17 cellular contexts compared by ENCODE assay signal in the genomic region with DNA sequence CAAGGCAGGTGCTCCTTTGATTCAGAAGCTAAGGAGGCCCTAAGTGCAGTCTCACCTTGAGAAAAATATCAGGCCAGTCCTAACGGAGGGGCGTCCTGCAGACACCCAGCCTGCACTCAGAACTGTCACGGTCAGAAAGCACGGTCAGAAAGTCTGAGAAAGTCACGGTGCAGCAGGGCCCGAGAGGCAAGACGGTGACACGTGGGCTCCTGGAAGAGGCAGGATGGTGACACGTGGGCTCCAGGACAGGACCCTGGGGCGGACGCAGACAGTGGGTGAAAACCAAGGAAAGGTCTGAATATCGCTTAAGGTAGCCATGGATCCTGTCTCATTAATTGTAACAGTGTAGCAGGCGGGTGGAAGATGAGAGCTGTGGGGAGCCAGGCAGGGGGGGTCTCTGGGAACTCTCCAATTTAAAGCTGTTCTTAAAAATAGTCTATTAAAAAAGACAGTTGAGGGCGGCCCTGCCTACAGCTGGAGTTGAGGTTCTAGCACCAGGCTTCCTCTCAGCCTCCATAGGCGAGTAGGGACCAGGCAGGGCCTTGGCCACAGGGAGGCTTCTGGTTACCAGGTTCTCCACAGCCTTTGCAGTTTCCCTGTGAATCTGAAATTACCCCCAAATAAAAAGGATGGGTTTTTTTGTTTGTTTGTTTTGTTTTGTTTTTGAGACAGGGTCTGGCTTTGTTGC.
DNase-seq lines count a peak whose midpoint lies in the region; FAIRE-seq and TF ChIP-seq lines count a peak whose summit lies in the region.
"Had no signal": no experiment of that assay in that cellular context is flagged by ENCODE, and none has a peak within 500 bp of the region (broad histone marks: within the 10 kb centered on the region; RNA-seq: fewer than 3 reads in every experiment).

No MANE protein-coding gene starts in this region.

- H3K56ac ChIP-seq in H9 (ENCODE audit: insufficient read length, low read depth, low read length) (no peak overlapping the region), H1 (replicated peaks; ENCODE audit: insufficient read length, low read depth, low read length) (no peak overlapping the region)

- no peak for TF ChIP-seq RAD21 in H1 (IDR thresholded peaks at IDR 0.05 in 1 of 2, conservative IDR thresholded peaks at IDR 0.05 in 1 of 2; ENCODE audit: low read depth in 2 of 2, low read length in 2 of 2)

- H2AK5ac ChIP-seq in H9 (ENCODE audit: insufficient read length, low read length) (no peak overlapping the region), H1 (ENCODE audit: low read depth, low read length) (no peak overlapping the region), neuronal stem cell (ENCODE audit: low read depth, low read length) (peak overlapping the region; percentile 60)

- peaks cover 3% of the 10 kb centered on the region for H3K23me2 ChIP-seq in H9 (ENCODE audit: insufficient read length, low read depth, low read length, poor library complexity, severe bottlenecking)
- peaks cover 2% of the 10 kb centered on the region; the same call in 1 of the 2 replicates for H3K23me2 ChIP-seq in H1 (ENCODE audit: low read depth, low read length)

- H3K9me3 Mint-ChIP-seq in H9 = no peaks in the 10 kb centered on the region

- H2BK12ac ChIP-seq in H9 (ENCODE audit: insufficient read length, low read depth, low read length) (no peak overlapping the region), H1 (ENCODE audit: low read depth, low read length) (no peak overlapping the region), neuronal stem cell (ENCODE audit: low read length) (peak overlapping the region; percentile 50)

- H3K36me3 ChIP-seq in BLaER1 (peaks cover 15% of the 10 kb centered on the region; the same call in 1 of the 2 replicates), H1 (ENCODE audit: control insufficient read depth in 2 of 4, insufficient read depth in 4 of 4, low read length in 3 of 4) (no peaks in the 10 kb centered on the region), neuronal stem cell (replicated peaks in 1 of 2; ENCODE audit: control insufficient read depth in 2 of 2, insufficient read depth in 2 of 2, low read length in 2 of 2) (no peaks in the 10 kb centered on the region)

- H3K18ac ChIP-seq in H9 (ENCODE audit: insufficient read length, low read depth, low read length) = no peak overlapping the region
- no peak overlapping the region for H3K18ac ChIP-seq in H1 (ENCODE audit: extremely low read depth, low read length)
- peak overlapping the region; percentile 61 for H3K18ac ChIP-seq in neuronal stem cell (ENCODE audit: low read length)

- H3K36me3 Mint-ChIP-seq in H9 (ENCODE audit: insufficient read depth in 1 of 3, low read depth in 3 of 3) = no peaks in the 10 kb centered on the region

- no peaks in the 10 kb centered on the region for H3K9me3 ChIP-seq in BLaER1
- H3K9me3 ChIP-seq in H9 (ENCODE audit: control insufficient read depth, low read depth, low read length) = no peaks in the 10 kb centered on the region
- no peaks in the 10 kb centered on the region for H3K9me3 ChIP-seq in H1 (ENCODE audit: insufficient read depth in 2 of 2, low read depth in 1 of 2, low read length in 1 of 2)
- H3K9me3 ChIP-seq in neuronal stem cell (replicated peaks in 1 of 2; ENCODE audit: control insufficient read depth in 2 of 2, insufficient read depth in 1 of 2, low read depth in 1 of 2, low read length in 2 of 2) = peaks cover 0 to 1% of the 10 kb centered on the region in 2 donors

- no peak overlapping the region for H3K4me3 Mint-ChIP-seq in H9

- no peak overlapping the region for H2BK20ac ChIP-seq in H9 (ENCODE audit: low read depth, low read length, poor library complexity, severe bottlenecking)
- H2BK20ac ChIP-seq in H1 (ENCODE audit: low read length) = no peak overlapping the region

- H3K4me2 ChIP-seq in BLaER1 = peak overlapping the region; percentile 76
- H3K4me2 ChIP-seq in H9 (ENCODE audit: insufficient read depth, insufficient read length, low read length) = no peak overlapping the region
- H3K4me2 ChIP-seq in H1 (ENCODE audit: insufficient read depth in 1 of 2, low read depth in 2 of 2, low read length in 2 of 2) = no peak overlapping the region
- H3K4me2 ChIP-seq in neuronal stem cell (ENCODE audit: insufficient read depth, low read length, poor library complexity, severe bottlenecking) = no peak overlapping the region

- no CpG with 5 or more reads among the region's 15 CpGs for WGBS in H9 (ENCODE audit: extremely low coverage, insufficient read length, low lambda C conversion rate)
- WGBS in H1 (ENCODE audit: extremely low coverage in 1 of 2, insufficient coverage in 1 of 2, insufficient read length in 1 of 2, insufficient replicate concordance in 2 of 2, low coverage in 1 of 2, low lambda C conversion rate in 2 of 2, missing lambda C conversion rate in 1 of 2), 2 experiments = 91% methylated on average over 15 of the region's 15 CpGs; no CpG with 5 or more reads in 1 of the 2 experiments
- WGBS in neuronal stem cell (ENCODE audit: extremely low coverage in 2 of 2, insufficient read length in 2 of 2, insufficient replicate concordance in 1 of 2), 2 donors = no CpG with 5 or more reads among the region's 15 CpGs

- H2BK120ac ChIP-seq in H9 (ENCODE audit: low read depth, low read length, poor library complexity, severe bottlenecking) (no peak overlapping the region), H1 (replicated peaks; ENCODE audit: low read depth, low read length) (no peak overlapping the region), neuronal stem cell (ENCODE audit: low read depth, low read length) (no peak overlapping the region)

- no peak for FAIRE-seq in H1 (lab: Jason Lieb, UNC)

- peak overlapping the region in 2 of 3 experiments; percentile 36 to 80; a peak in 3 of 7 replicates for H3K27ac Mint-ChIP-seq in H9

- H4K8ac ChIP-seq in H9 (replicated peaks; ENCODE audit: insufficient read length, low read depth, low read length) (no peak overlapping the region), H1 (ENCODE audit: extremely low read depth, insufficient read depth, low read length) (0 out of 2 replicates have a peak overlapping the region, but pooled peaks have one; percentile 3), neuronal stem cell (ENCODE audit: low read depth, low read length) (no peak overlapping the region)

- no peaks in the 10 kb centered on the region for H3K27me3 ChIP-seq in BLaER1
- no peaks in the 10 kb centered on the region for H3K27me3 ChIP-seq in H9 (ENCODE audit: insufficient read depth, low read length)
- H3K27me3 ChIP-seq in H1 (replicated peaks in 1 of 4; ENCODE audit: control insufficient read depth in 3 of 4, extremely low read depth in 1 of 4, insufficient read depth in 3 of 4, low read length in 3 of 4) = no peaks in the 10 kb centered on the region
- H3K27me3 ChIP-seq in neuronal stem cell (ENCODE audit: control insufficient read depth in 3 of 3, insufficient read depth in 3 of 3, low read depth in 1 of 3, low read length in 3 of 3) = peaks cover 0 to 10% (median 0%) of the 10 kb centered on the region in 3 experiments

- no peak for TF ChIP-seq POLR2A in H1 (IDR thresholded peaks at IDR 0.05; ENCODE audit: control extremely low read depth in 1 of 2, low read depth in 2 of 2, low read length in 2 of 2)

- DNase-seq in H9 = no peak
- no peak for DNase-seq in H1 (ENCODE audit: low read depth in 1 of 2, low spot score in 2 of 2)
- no peak for DNase-seq in neuronal stem cell (ENCODE audit: low spot score)
- no peak for DNase-seq in NCI-H2107 treated with DMSO at 0.1 percent for 48 hours (lab: John Stamatoyannopoulos, UW; ENCODE audit: unreplicated experiment)
- DNase-seq in NCI-H345 (lab: John Stamatoyannopoulos, UW) = no peak
- DNase-seq in SIG-M5 (lab: John Stamatoyannopoulos, UW) = no peak
- DNase-seq in HCEC 1CT = no peak
- DNase-seq: DMS79, H7, NCI-H1105, NCI-H1694, NCI-H2081 treated with DMSO at 0.1 percent for 48 hours, NCI-H510A treated with DMSO at 0.1 percent for 48 hours, NCI-H774, OCI-M1 had no signal

- H3K27ac ChIP-seq in BLaER1 (peak overlapping the region; percentile 24; the same call in 1 of the 2 replicates), H9 (ENCODE audit: insufficient read length, low read depth, low read length) (no peak overlapping the region), H1 (ENCODE audit: low read depth, low read length) (no peak overlapping the region), neuronal stem cell (replicated peaks; ENCODE audit: low read length) (no peak overlapping the region)
- H3K27ac ChIP-seq: C4-2B had no signal

- H3K9ac ChIP-seq in BLaER1 = 0 out of 2 replicates have a peak overlapping the region, but pooled peaks have one; percentile 16
- no peak overlapping the region for H3K9ac ChIP-seq in H9 (ENCODE audit: extremely low read depth, insufficient read length, low read length)
- no peak overlapping the region for H3K9ac ChIP-seq in H1 (replicated peaks in 1 of 4; ENCODE audit: extremely low read depth in 1 of 4, low read depth in 3 of 4, low read length in 3 of 4)
- peak overlapping the region; percentile 85 for H3K9ac ChIP-seq in neuronal stem cell (ENCODE audit: low read depth, low read length, poor library complexity)

- H3K14ac ChIP-seq in H9 (ENCODE audit: insufficient read depth, low read length) (no peak overlapping the region; the same call in 1 of the 2 replicates), H1 (ENCODE audit: insufficient read length) (no peak overlapping the region), neuronal stem cell (ENCODE audit: low read length) (no peak overlapping the region)

- TF ChIP-seq CTCF in H9 (conservative IDR thresholded peaks at IDR 0.05) (no peak), H1 (IDR thresholded peaks at IDR 0.05; ENCODE audit: control extremely low read depth in 1 of 3, insufficient read depth in 1 of 3, low read depth in 1 of 3, low read length in 3 of 3) (no peak)

- H3K4me1 ChIP-seq in BLaER1 (peaks cover 97% of the 10 kb centered on the region), H9 (ENCODE audit: insufficient read depth, low read length) (peaks cover 4% of the 10 kb centered on the region; the same call in 1 of the 2 replicates), H1 (replicated peaks in 1 of 4; ENCODE audit: control insufficient read depth in 3 of 4, insufficient read depth in 4 of 4, low read length in 3 of 4) (peaks cover 0 to 27% (median 15%) of the 10 kb centered on the region in 4 experiments; a peak in 6 of 7 replicates), neuronal stem cell (ENCODE audit: control insufficient read depth in 2 of 2, insufficient read depth in 1 of 2, low read depth in 1 of 2, low read length in 2 of 2) (peaks cover 24 to 35% of the 10 kb centered on the region in 2 donors)

- H2AFZ ChIP-seq in H9 (ENCODE audit: low read length) (no peak overlapping the region), H1 (ENCODE audit: low read length) (no peak overlapping the region), neuronal stem cell (ENCODE audit: low read length) (no peak overlapping the region)

- H3K4ac ChIP-seq in H9 (ENCODE audit: low read depth, low read length) (no peak overlapping the region), H1 (replicated peaks; ENCODE audit: insufficient read length, low read depth, low read length) (no peak overlapping the region), neuronal stem cell (ENCODE audit: low read length) (peak overlapping the region; percentile 26)

- no peaks in the 10 kb centered on the region for H3K79me1 ChIP-seq in H9 (ENCODE audit: insufficient read depth, low read depth, low read length, poor library complexity, severe bottlenecking)
- peaks cover 7% of the 10 kb centered on the region for H3K79me1 ChIP-seq in H1 (ENCODE audit: low read depth, low read length)
- peaks cover 18% of the 10 kb centered on the region for H3K79me1 ChIP-seq in neuronal stem cell (ENCODE audit: low read depth, low read length)

- no peak overlapping the region for H3K23ac ChIP-seq in H9 (ENCODE audit: insufficient read length, low read depth, low read length)
- H3K23ac ChIP-seq in H1 (ENCODE audit: insufficient read length) = no peak overlapping the region
- H3K23ac ChIP-seq in neuronal stem cell (ENCODE audit: low read depth, low read length, poor library complexity) = peak overlapping the region; percentile 25

- H2BK5ac ChIP-seq in H9 (ENCODE audit: insufficient read length, low read length) (no peak overlapping the region), H1 (ENCODE audit: low read depth, low read length) (no peak overlapping the region), neuronal stem cell (ENCODE audit: low read length) (peak overlapping the region; percentile 93)

- POLR2A ChIA-PET in H1 (lab: Charles Lee; ENCODE audit: partially characterized antibody) = interaction anchor here (0.9 kb wide), 1 partner anchor 33 kb away, joined by 3 read pairs; no protein-coding TSS in a partner anchor

- H3K4me1 Mint-ChIP-seq in H9 = peaks cover 32 to 38% of the 10 kb centered on the region in 2 experiments

- H2BK15ac ChIP-seq in H9 (ENCODE audit: low read depth, low read length) (no peak overlapping the region), H1 (ENCODE audit: low read length) (no peak overlapping the region), neuronal stem cell (ENCODE audit: low read length) (peak overlapping the region; percentile 98)

- H4K5ac ChIP-seq in H9 (ENCODE audit: insufficient read length, low read depth, low read length) = no peak overlapping the region
- no peak overlapping the region for H4K5ac ChIP-seq in H1 (ENCODE audit: insufficient read length, low read depth, low read length)

- CTCF ChIA-PET in H1 (lab: Charles Lee; ENCODE audit: partially characterized antibody) = interaction anchor here (0.6 to 6.3 kb wide), 4 partner anchors 10 to 85 kb away, joined by 3 to 51 read pairs (median 6); no protein-coding TSS in a partner anchor

- H4K20me1 ChIP-seq in BLaER1 (peaks cover 97% of the 10 kb centered on the region), H9 (ENCODE audit: control insufficient read depth, insufficient read depth, insufficient read length) (no peaks in the 10 kb centered on the region), H1 (replicated peaks in 1 of 2; ENCODE audit: control insufficient read depth in 1 of 2, insufficient read depth in 2 of 2, low read length in 2 of 2) (peaks cover 2 to 8% of the 10 kb centered on the region in 2 experiments)

- no peak overlapping the region for H3K4me3 ChIP-seq in BLaER1
- no peak overlapping the region for H3K4me3 ChIP-seq in H1 (ENCODE audit: extremely low read depth in 1 of 4, insufficient read depth in 2 of 4, low read depth in 3 of 4, low read length in 4 of 4)
- H3K4me3 ChIP-seq in neuronal stem cell (ENCODE audit: low read length in 2 of 2) = no peak overlapping the region

- H3K27me3 Mint-ChIP-seq in H9 (ENCODE audit: low read depth) = no peaks in the 10 kb centered on the region

- H3K79me2 ChIP-seq in H9 (ENCODE audit: insufficient read depth, low read length) (peaks cover 1% of the 10 kb centered on the region; the same call in 1 of the 2 replicates), H1 (ENCODE audit: control insufficient read depth in 1 of 2, insufficient read depth in 2 of 2, low read length in 2 of 2) (peaks cover 0 to 3% of the 10 kb centered on the region in 2 experiments; a peak in 1 of 4 replicates)

- no peak overlapping the region for H3T11ph ChIP-seq in H9 (ENCODE audit: low read length)

- no peak for TF ChIP-seq EP300 in H1 (IDR thresholded peaks at IDR 0.05; ENCODE audit: borderline replicate concordance in 1 of 2, low read depth in 2 of 2, low read length in 2 of 2)

- H4K91ac ChIP-seq in H9 (ENCODE audit: insufficient read length, low read depth, low read length) (no peak overlapping the region), H1 (replicated peaks; ENCODE audit: insufficient read length, low read length) (no peak overlapping the region), neuronal stem cell (ENCODE audit: low read depth, low read length, poor library complexity) (no peak overlapping the region)

Comparison
In these comparisons a context has a peak if more than half of its experiments do, and no peak if none do; other contexts are left out.
1. H3K9ac ChIP-seq: peak in BLaER1 (single experiment) and neuronal stem cell (single experiment); none in H9 (single experiment) and H1 (0 of 4).